In genomic region chr1:179021873-179022272, GRCh38 we compare ENCODE assay signal across 1 cellular context.
TF ChIP-seq lines count a peak whose summit lies in the region.

No MANE protein-coding gene starts in this region.

TF ChIP-seq in K562, 482 proteins besides CTCF, POLR2A, EP300 and RAD21:
- TF ChIP-seq THRA (IDR thresholded peaks at IDR 0.05) (no peak), MCM3 (IDR thresholded peaks at IDR 0.05) (no peak), ZNF407 (IDR thresholded peaks at IDR 0.05; ENCODE audit: low read depth) (no peak)
